In genomic region chr3:186589856-186590579, GRCh38 we compare ENCODE assay signal across 13 cellular contexts. TPM values are rescaled to one million over a fixed set of nuclear protein-coding genes. Genes with fewer than 3 reads are reported as not detected.
DNase-seq lines count a peak whose midpoint lies in the region; ATAC-seq, FAIRE-seq and TF ChIP-seq lines count a peak whose summit lies in the region.
"Had no signal": no experiment of that assay in that cellular context is flagged by ENCODE, and none has a peak within 500 bp of the region (broad histone marks: within the 10 kb centered on the region; RNA-seq: fewer than 3 reads in every experiment).

No MANE protein-coding gene starts in this region.

- POLR2A ChIA-PET in CD4-positive, alpha-beta T cell (lab: Charles Lee): interaction anchor here (1.7 kb wide), 1 partner anchor 28 kb away, joined by 4 read pairs; no protein-coding TSS in a partner anchor
- POLR2A ChIA-PET in HCT116 (lab: Charles Lee): interaction anchor here (1.3 to 2.8 kb wide), 2 partner anchors 20 to 194 kb away, joined by 3 to 9 read pairs; partner anchors contain the start of gene DNAJB11
- POLR2A ChIA-PET in T-cell (lab: Charles Lee): interaction anchor here (1.1 to 1.5 kb wide), 2 partner anchors 18 to 20 kb away, joined by 3 to 5 read pairs; partner anchors contain the start of gene DNAJB11 (in 1 of the 2)

- no peak overlapping the region for H2AFZ ChIP-seq in HCT116 (ENCODE audit: low read depth, low read length, poor library complexity, severe bottlenecking)

- no peaks in the 10 kb centered on the region for H3K79me2 ChIP-seq in HCT116 (ENCODE audit: insufficient read depth, low read length)

- peak; percentile 74 for ATAC-seq in CD4-positive, alpha-beta T cell (ENCODE audit: poor library complexity)
- ATAC-seq in HCT116 (peak; percentile 48), T-cell (replicated peaks in 1 of 4) (peak; percentile 73 to 90 (median 86)), GM18870 (IDR thresholded peaks at IDR 0.05; ENCODE audit: unreplicated experiment) (no peak)

- FAIRE-seq in islet of Langerhans (lab: Jason Lieb, UNC): peak; percentile 74
- FAIRE-seq: D721Med had no signal

- H3K36me3 ChIP-seq in HCT116 (ENCODE audit: control insufficient read depth in 1 of 2, insufficient read depth in 2 of 2, low read length in 2 of 2): peaks cover 7 to 8% of the 10 kb centered on the region in 2 experiments; a peak in 2 of 4 replicates

- H3K4me1 ChIP-seq in HCT116 (ENCODE audit: control insufficient read depth in 1 of 2, insufficient read depth in 2 of 2, low read length in 2 of 2): peaks cover 16 to 24% of the 10 kb centered on the region in 2 experiments
- H3K4me1 ChIP-seq: tibial nerve had no signal

- no peaks in the 10 kb centered on the region for H3K27me3 ChIP-seq in CD4-positive, alpha-beta T cell (ENCODE audit: control insufficient read depth, insufficient read depth, low read length)
- H3K27me3 ChIP-seq in HCT116 (ENCODE audit: insufficient read depth, low read length): no peaks in the 10 kb centered on the region
- H3K27me3 ChIP-seq: tibial nerve had no signal

- H3K4me3 ChIP-seq in HCT116 (replicated peaks in 1 of 2; ENCODE audit: low read depth in 1 of 2, low read length in 2 of 2): peak overlapping the region in 1 of 2 experiments; percentile 17; a peak in 1 of 4 replicates
- H3K4me3 ChIP-seq: tibial nerve had no signal

- 0 out of 2 replicates have a peak, but pooled peaks have one; percentile 6 for TF ChIP-seq RAD21 in HCT116 (IDR thresholded peaks at IDR 0.05; ENCODE audit: low read depth)

- TF ChIP-seq CTCF in CD4-positive, alpha-beta T cell (IDR thresholded peaks at IDR 0.05): no peak
- TF ChIP-seq CTCF in HCT116 (IDR thresholded peaks at IDR 0.05 in 2 of 3, conservative IDR thresholded peaks at IDR 0.05 in 1 of 3; ENCODE audit: borderline replicate concordance in 1 of 3, insufficient read depth in 1 of 3, low read depth in 2 of 3, low read length in 2 of 3): no peak

- no peak overlapping the region for H3K4me3 Mint-ChIP-seq in CD4-positive, alpha-beta T cell
- H3K4me3 Mint-ChIP-seq in T-cell: no peak overlapping the region
- H3K4me3 Mint-ChIP-seq: endodermal cell had no signal

- H3K9me3 Mint-ChIP-seq in CD4-positive, alpha-beta T cell: no peaks in the 10 kb centered on the region
- H3K9me3 Mint-ChIP-seq in T-cell: no peaks in the 10 kb centered on the region
- H3K9me3 Mint-ChIP-seq: endodermal cell had no signal

- H3K4me2 ChIP-seq in HCT116 (ENCODE audit: low read length): peak overlapping the region; percentile 57

- H3K27ac Mint-ChIP-seq in CD4-positive, alpha-beta T cell: no peak overlapping the region
- H3K27ac Mint-ChIP-seq in T-cell: peak overlapping the region; percentile 53 to 86
- H3K27ac Mint-ChIP-seq: endodermal cell had no signal

- BruUV-seq in HCT116 (replicated peaks; lab: Mats Ljungman, UMichigan): no TSS peak

- CTCF ChIA-PET in CD4-positive, alpha-beta T cell (lab: Charles Lee): interaction anchor here (0.8 to 0.9 kb wide), 2 partner anchors 19 to 523 kb away, joined by 3 to 4 read pairs; no protein-coding TSS in a partner anchor
- CTCF ChIA-PET in HCT116 (lab: Charles Lee): interaction anchor here (0.6 to 3.0 kb wide), 10 partner anchors 11 to 259 kb away, joined by 3 to 14 read pairs (median 4); partner anchors contain the start of gene DNAJB11
- CTCF ChIA-PET in T-cell (lab: Charles Lee): interaction anchor here (0.6 to 2.7 kb wide), 7 partner anchors 20 to 338 kb away, joined by 3 to 8 read pairs (median 5); partner anchors contain the start of gene DNAJB11 (in 1 of the 2)

- H3K9ac ChIP-seq in HCT116 (ENCODE audit: low read length): no peak overlapping the region

- no peak for TF ChIP-seq POLR2A in HCT116 (IDR thresholded peaks at IDR 0.05; ENCODE audit: borderline replicate concordance, extremely low read depth, insufficient read depth, insufficient read length)

- H3K9me3 ChIP-seq in CD4-positive, alpha-beta T cell (ENCODE audit: control insufficient read depth, low read length): no peaks in the 10 kb centered on the region
- H3K9me3 ChIP-seq in HCT116 (ENCODE audit: control insufficient read depth in 1 of 2, insufficient read depth in 1 of 2, low read depth in 1 of 2, low read length in 2 of 2): no peaks in the 10 kb centered on the region
- H3K9me3 ChIP-seq: tibial nerve had no signal

- no peaks in the 10 kb centered on the region for H4K20me1 ChIP-seq in HCT116 (ENCODE audit: insufficient read depth)

- H3K4me1 Mint-ChIP-seq in CD4-positive, alpha-beta T cell (ENCODE audit: low read depth): peaks cover 7% of the 10 kb centered on the region
- H3K4me1 Mint-ChIP-seq in T-cell: peaks cover 8 to 25% (median 23%) of the 10 kb centered on the region in 3 donors
- H3K4me1 Mint-ChIP-seq: endodermal cell had no signal

- DNase-seq in CD4-positive, alpha-beta T cell: no peak
- DNase-seq in HCT116 (ENCODE audit: low read depth, low spot score) (peak; percentile 34), T-cell (no peak), NCI-H82 treated with DMSO at 0.1 percent for 48 hours (lab: John Stamatoyannopoulos, UW; ENCODE audit: unreplicated experiment) (no peak), DMS114 treated with DMSO at 0.1 percent for 48 hours (lab: John Stamatoyannopoulos, UW; ENCODE audit: unreplicated experiment) (no peak)
- DNase-seq in effector CD4-positive, alpha-beta T cell: no peak
- DNase-seq: endodermal cell had no signal

- H3K27me3 Mint-ChIP-seq in CD4-positive, alpha-beta T cell: no peaks in the 10 kb centered on the region
- H3K27me3 Mint-ChIP-seq in T-cell: no peaks in the 10 kb centered on the region

- peaks cover 16% of the 10 kb centered on the region for H3K36me3 Mint-ChIP-seq in CD4-positive, alpha-beta T cell (ENCODE audit: low read depth)
- peaks cover 11% of the 10 kb centered on the region for H3K36me3 Mint-ChIP-seq in T-cell

- H3K27ac ChIP-seq in CD4-positive, alpha-beta T cell (ENCODE audit: low read depth, low read length): no peak overlapping the region
- 0 out of 2 replicates have a peak overlapping the region, but pooled peaks have one; percentile 8 for H3K27ac ChIP-seq in HCT116 (ENCODE audit: low read depth, low read length)
- H3K27ac ChIP-seq: tibial nerve had no signal

- RAD21 ChIA-PET in HCT116 (lab: Charles Lee; ENCODE audit: low non-redundant PET in 1 of 2, low total read pairs in 2 of 2, uncharacterized antibody in 2 of 2, unreplicated experiment in 2 of 2): interaction anchor here in 1 of 2 experiments (0.9 kb wide), 1 partner anchor 231 kb away, joined by 3 read pairs; no protein-coding TSS in a partner anchor

- intact Hi-C loops in CD4-positive, alpha-beta T cell (cut with DNase I, micrococcal nuclease): no loop called here
- intact Hi-C loops in HCT116 (cut with micrococcal nuclease): loop anchor here (10.0 kb wide), 1 partner anchor 235 kb away; no protein-coding TSS in a partner anchor

- no peaks in the 10 kb centered on the region for H3K9me2 ChIP-seq in HCT116 (ENCODE audit: insufficient read depth)

TF ChIP-seq in HCT116, 20 proteins besides CTCF, POLR2A, EP300 and RAD21 (continues in another document):
- TF ChIP-seq CEBPB (IDR thresholded peaks at IDR 0.05; ENCODE audit: low read depth): peak; percentile 94
- TF ChIP-seq FOSL1 (IDR thresholded peaks at IDR 0.05; ENCODE audit: low read depth): peak; percentile 60
- TF ChIP-seq REST (IDR thresholded peaks at IDR 0.05; ENCODE audit: low read depth): no peak
- TF ChIP-seq EGR1 (IDR thresholded peaks at IDR 0.05; ENCODE audit: low read depth): peak; percentile 54

RNA-seq across cellular contexts. Expression of gene DNAJB11, which starts 19.5 kb away (rescaled TPM):
- total RNA-seq in CD4-positive, alpha-beta T cell: 10 to 100 TPM; 69.3 to 70.3 TPM
- total RNA-seq in HCT116 (2021; ENCODE audit: unreplicated experiment): 54.3 TPM
- polyA plus RNA-seq in HCT116 (2012): 34.1 and 40.0 TPM in 2 replicates
- total RNA-seq in T-cell: 10 to 100 TPM; 28.7 to 65.4 (median 31.7) TPM

RNA-seq across cellular contexts. Expression of gene AHSG, which starts 22.8 kb away (rescaled TPM):
- not detected for total RNA-seq in CD4-positive, alpha-beta T cell
- total RNA-seq in HCT116 (2021; ENCODE audit: unreplicated experiment) (1.6 TPM), T-cell (1 to 10 TPM in 3 of 5 donors, not detected in 2; 1.8 to 1.9 (median 1.9) TPM)
- 0.21 and 0.34 TPM in 2 replicates for polyA plus RNA-seq in HCT116 (2012)
- total RNA-seq: endodermal cell, OCI-LY7, osteocyte, tibial nerve had no signal

RNA-seq across cellular contexts. Expression of gene TBCCD1, which starts 22.9 kb away (rescaled TPM):
- total RNA-seq in CD4-positive, alpha-beta T cell: 1 to 10 TPM; 7.6 to 8.1 TPM
- total RNA-seq in HCT116 (2021; ENCODE audit: unreplicated experiment) (16.8 TPM), T-cell (10 to 100 TPM; 16.1 to 17.4 (median 16.5) TPM)
- polyA plus RNA-seq in HCT116 (2012): 7.0 and 10.0 TPM in 2 replicates

RNA-seq across cellular contexts. Expression of gene CRYGS, which starts 45.8 kb away (rescaled TPM):
- total RNA-seq in CD4-positive, alpha-beta T cell: 1 to 10 TPM; 1.9 to 2.3 TPM
- 4.3 TPM for total RNA-seq in HCT116 (2021; ENCODE audit: unreplicated experiment)
- polyA plus RNA-seq in HCT116 (2012): 2.0 and 3.5 TPM in 2 replicates
- total RNA-seq in T-cell: 10 to 100 TPM in 1 of 5 donors, 1 to 10 TPM in 4; 5.5 to 10.4 (median 7.8) TPM

RNA-seq across cellular contexts. Expression of gene FETUB, which starts 50.2 kb away (rescaled TPM):
- total RNA-seq in CD4-positive, alpha-beta T cell: not detected
- total RNA-seq in HCT116 (2021; ENCODE audit: unreplicated experiment): not detected
- polyA plus RNA-seq in HCT116 (2012): not detected in 2 replicates
- total RNA-seq in T-cell: not detected
- total RNA-seq: endodermal cell, OCI-LY7, osteocyte, tibial nerve had no signal
